Comparison of ENCODE assay signal across 14 cellular contexts in genomic region chr2:165876712-165877111, GRCh38.
DNase-seq lines count a peak whose midpoint lies in the region; ATAC-seq, FAIRE-seq and TF ChIP-seq lines count a peak whose summit lies in the region.
"Had no signal": no experiment of that assay in that cellular context is flagged by ENCODE, and none has a peak within 500 bp of the region (broad histone marks: within the 10 kb centered on the region; RNA-seq: fewer than 3 reads in every experiment).

No MANE protein-coding gene starts in this region.

- CTCF ChIA-PET in IMR-90 (lab: Yijun Ruan, JAX) = no interaction called here
- CTCF ChIA-PET in K562 (lab: Yijun Ruan, JAX; ENCODE audit: low intra/inter-chr PET ratio) = no interaction called here

- no peaks in the 10 kb centered on the region for H3K27me3 Mint-ChIP-seq in memory B cell

- H3K56ac ChIP-seq in IMR-90 (ENCODE audit: extremely low read depth, insufficient read depth, low read length) = no peak overlapping the region

- intact Hi-C loops in IMR-90 (cut with micrococcal nuclease) (loop anchor here (10.0 kb wide), 3 partner anchors 312 to 882 kb away; partner anchors contain the start of gene SCN2A), K562 (cut with micrococcal nuclease) (no loop called here)

- H2BK12ac ChIP-seq in neuronal stem cell (ENCODE audit: low read length) = no peak overlapping the region

- H3K9me1 ChIP-seq in IMR-90 (ENCODE audit: insufficient read depth, low read length) = no peaks in the 10 kb centered on the region
- H3K9me1 ChIP-seq in K562 (ENCODE audit: control insufficient read depth, insufficient read depth, low read length) = no peaks in the 10 kb centered on the region

- TF ChIP-seq RAD21 in IMR-90 (IDR thresholded peaks at IDR 0.05; ENCODE audit: low read length) (no peak), K562 (CRISPR knock-in tag; conservative IDR thresholded peaks at IDR 0.05 in 1 of 2, IDR thresholded peaks at IDR 0.05 in 1 of 2) (no peak)

- H3K4ac ChIP-seq in IMR-90 (ENCODE audit: low read depth, low read length) = no peak overlapping the region
- H3K4ac ChIP-seq in neuronal stem cell (ENCODE audit: low read length) = no peak overlapping the region

- H3K27ac Mint-ChIP-seq in memory B cell = peak overlapping the region; percentile 11

- no peak overlapping the region for H4K5ac ChIP-seq in IMR-90 (ENCODE audit: low read depth, low read length)

- no peak for FAIRE-seq in K562 (lab: Jason Lieb, UNC)

- ATAC-seq in IMR-90 (ENCODE audit: low read depth) (0 out of 2 replicates have a peak, but pooled peaks have one; percentile 38), K562 (peak; percentile 32; the same call in 1 of the 3 replicates), memory B cell (ENCODE audit: low read depth) (no peak)
- ATAC-seq: lower lobe of right lung had no signal

- no peak overlapping the region for H2BK20ac ChIP-seq in IMR-90 (ENCODE audit: low read depth, low read length)

- POLR2A ChIA-PET in IMR-90 (lab: Charles Lee; ENCODE audit: unreplicated experiment) = no interaction called here
- POLR2A ChIA-PET in K562 (lab: Yijun Ruan, JAX) = no interaction called here

- H3K4me1 ChIP-seq in IMR-90 (ENCODE audit: control insufficient read depth, insufficient read depth, low read length) = no peaks in the 10 kb centered on the region; the same call in 1 of the 2 replicates
- H3K4me1 ChIP-seq in K562 (replicated peaks in 1 of 2; ENCODE audit: control insufficient read depth in 2 of 2, insufficient read depth in 2 of 2, low read length in 2 of 2) = no peaks in the 10 kb centered on the region
- no peaks in the 10 kb centered on the region for H3K4me1 ChIP-seq in effector memory CD4-positive, alpha-beta T cell (ENCODE audit: control insufficient read depth, insufficient read depth, low read length, poor library complexity, severe bottlenecking)
- H3K4me1 ChIP-seq in neuronal stem cell (ENCODE audit: control insufficient read depth in 2 of 2, insufficient read depth in 1 of 2, low read depth in 1 of 2, low read length in 2 of 2) = no peaks in the 10 kb centered on the region
- H3K4me1 ChIP-seq: Caco-2, lower lobe of right lung, transverse colon had no signal

- H3K9me3 ChIP-seq in IMR-90 (ENCODE audit: control insufficient read depth, insufficient read depth, low read length) (no peaks in the 10 kb centered on the region), K562 (replicated peaks; ENCODE audit: control insufficient read depth, insufficient read depth, low read depth, low read length) (no peaks in the 10 kb centered on the region), neuronal stem cell (replicated peaks in 1 of 2; ENCODE audit: control insufficient read depth in 2 of 2, insufficient read depth in 1 of 2, low read depth in 1 of 2, low read length in 2 of 2) (peaks cover 0 to 14% of the 10 kb centered on the region in 2 donors)
- H3K9me3 ChIP-seq in effector memory CD4-positive, alpha-beta T cell (ENCODE audit: control insufficient read depth, low read length) = no peaks in the 10 kb centered on the region
- H3K9me3 ChIP-seq: Caco-2, lower lobe of right lung, transverse colon had no signal

- H2BK120ac ChIP-seq in IMR-90 (ENCODE audit: low read depth, low read length) = no peak overlapping the region
- no peak overlapping the region for H2BK120ac ChIP-seq in neuronal stem cell (ENCODE audit: low read depth, low read length)

- H3K4me2 ChIP-seq in IMR-90 (ENCODE audit: low read depth, low read length) (no peak overlapping the region), K562 (ENCODE audit: insufficient read depth, low read length) (no peak overlapping the region), neuronal stem cell (ENCODE audit: insufficient read depth, low read length, poor library complexity, severe bottlenecking) (no peak overlapping the region)

- no peak for TF ChIP-seq EP300 in K562 (IDR thresholded peaks at IDR 0.05; ENCODE audit: low read length)

- H3K36me3 ChIP-seq in IMR-90 (ENCODE audit: control insufficient read depth, insufficient read depth, low read length) = no peaks in the 10 kb centered on the region; the same call in 1 of the 2 replicates
- peaks cover 20% of the 10 kb centered on the region; the same call in 2 of the 3 replicates for H3K36me3 ChIP-seq in K562 (ENCODE audit: control insufficient read depth, insufficient read depth, low read length)
- H3K36me3 ChIP-seq in effector memory CD4-positive, alpha-beta T cell (ENCODE audit: control insufficient read depth, insufficient read depth, low read length) = no peaks in the 10 kb centered on the region
- H3K36me3 ChIP-seq in neuronal stem cell (replicated peaks in 1 of 2; ENCODE audit: control insufficient read depth in 2 of 2, insufficient read depth in 2 of 2, low read length in 2 of 2) = peaks cover 3 to 77% of the 10 kb centered on the region in 2 donors

- dilution Hi-C loops in IMR-90 (cut with HindIII; ENCODE audit: low sequenced_read_pairs, unreplicated experiment) = no loop called here

- no peaks in the 10 kb centered on the region for H3K79me2 ChIP-seq in K562 (ENCODE audit: control insufficient read depth, insufficient read depth, low read length)

- no peak overlapping the region for H2AFZ ChIP-seq in IMR-90 (replicated peaks; ENCODE audit: low read length, poor library complexity)
- no peak overlapping the region for H2AFZ ChIP-seq in K562 (ENCODE audit: low read depth, low read length)
- no peak overlapping the region for H2AFZ ChIP-seq in neuronal stem cell (ENCODE audit: low read length)

- no peaks in the 10 kb centered on the region for H3K27me3 ChIP-seq in IMR-90 (ENCODE audit: control insufficient read depth, insufficient read depth, low read length)
- H3K27me3 ChIP-seq in K562 (ENCODE audit: control insufficient read depth in 2 of 2, insufficient read depth in 2 of 2, low read length in 2 of 2) = no peaks in the 10 kb centered on the region
- H3K27me3 ChIP-seq in effector memory CD4-positive, alpha-beta T cell (replicated peaks; ENCODE audit: control insufficient read depth, insufficient read depth, low read length, poor library complexity, severe bottlenecking) = no peaks in the 10 kb centered on the region
- H3K27me3 ChIP-seq in neuronal stem cell (ENCODE audit: control insufficient read depth in 3 of 3, insufficient read depth in 3 of 3, low read depth in 1 of 3, low read length in 3 of 3) = no peaks in the 10 kb centered on the region
- H3K27me3 ChIP-seq: cardiac muscle cell, transverse colon had no signal

- peaks cover 2% of the 10 kb centered on the region for H3K4me1 Mint-ChIP-seq in memory B cell

- no TSS peak for BruUV-seq in IMR-90 (replicated peaks; lab: Mats Ljungman, UMichigan)
- no TSS peak for BruUV-seq in K562 (replicated peaks; lab: Mats Ljungman, UMichigan)

- H3K14ac ChIP-seq in IMR-90 (replicated peaks; ENCODE audit: low read depth, low read length) (no peak overlapping the region), neuronal stem cell (ENCODE audit: low read length) (no peak overlapping the region)

- H3K4me3 ChIP-seq in IMR-90 (ENCODE audit: insufficient read depth, low read depth, low read length) (no peak overlapping the region), K562 (no peak overlapping the region), neuronal stem cell (ENCODE audit: low read length in 2 of 2) (no peak overlapping the region)
- H3K4me3 ChIP-seq in effector memory CD4-positive, alpha-beta T cell (ENCODE audit: insufficient read depth, low read depth, low read length, poor library complexity, severe bottlenecking) = no peak overlapping the region
- H3K4me3 ChIP-seq: cardiac muscle cell, lower lobe of right lung, transverse colon had no signal

- no peak overlapping the region for H3K9ac ChIP-seq in IMR-90 (ENCODE audit: low read depth, low read length)
- H3K9ac ChIP-seq in K562 (ENCODE audit: insufficient read depth in 1 of 2, low read depth in 2 of 2, low read length in 2 of 2) = no peak overlapping the region
- H3K9ac ChIP-seq in neuronal stem cell (ENCODE audit: low read depth, low read length, poor library complexity) = no peak overlapping the region

- H2BK15ac ChIP-seq in IMR-90 (ENCODE audit: low read depth, low read length) = no peak overlapping the region
- no peak overlapping the region for H2BK15ac ChIP-seq in neuronal stem cell (ENCODE audit: low read length)

- in situ Hi-C loops in IMR-90 (cut with MboI; ENCODE audit: low sequenced_read_pairs) (loop anchor here (5.0 kb wide), 1 partner anchor 474 kb away; no protein-coding TSS in a partner anchor), K562 (cut with MboI) (no loop called here)

- H2BK5ac ChIP-seq in IMR-90 (ENCODE audit: low read depth, low read length, poor library complexity, severe bottlenecking) (no peak overlapping the region), neuronal stem cell (ENCODE audit: low read length) (no peak overlapping the region)

- H3K36me3 Mint-ChIP-seq in memory B cell = peaks cover 5% of the 10 kb centered on the region

- H3K4me3 Mint-ChIP-seq in memory B cell = no peak overlapping the region

- H3K27ac ChIP-seq in IMR-90 (ENCODE audit: insufficient read depth, low read length) (no peak overlapping the region), K562 (ENCODE audit: extremely low read depth, low read depth, low read length) (no peak overlapping the region), neuronal stem cell (replicated peaks; ENCODE audit: low read length) (no peak overlapping the region)
- H3K27ac ChIP-seq in effector memory CD4-positive, alpha-beta T cell (ENCODE audit: insufficient read depth, low read length, poor library complexity, severe bottlenecking) = no peak overlapping the region
- H3K27ac ChIP-seq: cardiac muscle cell, lower lobe of right lung, transverse colon had no signal

- H4K91ac ChIP-seq in IMR-90 (ENCODE audit: insufficient read depth, low read depth, low read length) (no peak overlapping the region), neuronal stem cell (ENCODE audit: low read depth, low read length, poor library complexity) (no peak overlapping the region)

- H4K20me1 ChIP-seq in IMR-90 (ENCODE audit: insufficient read depth, low read length) = no peaks in the 10 kb centered on the region
- H4K20me1 ChIP-seq in K562 (replicated peaks; ENCODE audit: control insufficient read depth, insufficient read depth, low read length) = no peaks in the 10 kb centered on the region

- H2AK5ac ChIP-seq in IMR-90 (ENCODE audit: low read depth, low read length) = no peak overlapping the region
- H2AK5ac ChIP-seq in neuronal stem cell (ENCODE audit: low read depth, low read length) = no peak overlapping the region

- no peaks in the 10 kb centered on the region for H3K79me1 ChIP-seq in IMR-90 (ENCODE audit: low read depth in 1 of 2, low read length in 2 of 2)
- no peaks in the 10 kb centered on the region for H3K79me1 ChIP-seq in neuronal stem cell (ENCODE audit: low read depth, low read length)

- H2AK9ac ChIP-seq in IMR-90 (replicated peaks; ENCODE audit: low read depth, low read length, poor library complexity) = no peak overlapping the region

- no peaks in the 10 kb centered on the region for H3K9me3 Mint-ChIP-seq in memory B cell

- TF ChIP-seq CTCF in IMR-90 (conservative IDR thresholded peaks at IDR 0.05; ENCODE audit: low read depth, low read length) (no peak), K562 (IDR thresholded peaks at IDR 0.05 in 2 of 3, conservative IDR thresholded peaks at IDR 0.05 in 1 of 3; ENCODE audit: insufficient read depth in 2 of 3, low read depth in 1 of 3, low read length in 3 of 3) (no peak)

- H4K8ac ChIP-seq in IMR-90 (ENCODE audit: low read depth in 2 of 2, low read length in 2 of 2) (0 out of 4 replicates have a peak overlapping the region, but pooled peaks of 1 of the 2 experiments have one; percentile 32), neuronal stem cell (ENCODE audit: low read depth, low read length) (no peak overlapping the region)

- H3K18ac ChIP-seq in IMR-90 (ENCODE audit: low read depth, low read length) = no peak overlapping the region
- H3K18ac ChIP-seq in neuronal stem cell (ENCODE audit: low read length) = no peak overlapping the region

- no peak overlapping the region for H3K23ac ChIP-seq in IMR-90 (ENCODE audit: low read depth, low read length)
- no peak overlapping the region for H3K23ac ChIP-seq in neuronal stem cell (ENCODE audit: low read depth, low read length, poor library complexity)

- peak; percentile 23 for DNase-seq in EH (ENCODE audit: low read depth)
- DNase-seq in IMR-90 = no peak
- DNase-seq in K562 (ENCODE audit: extremely low read depth in 1 of 4, low spot score in 3 of 4) = no peak
- DNase-seq in memory B cell (ENCODE audit: low spot score in 2 of 2) = no peak
- DNase-seq in midbrain (lab: John Stamatoyannopoulos, UW) = no peak
- DNase-seq in effector memory CD4-positive, alpha-beta T cell = no peak
- no peak for DNase-seq in CD1c-positive myeloid dendritic cell (ENCODE audit: extremely low spot score)
- DNase-seq in neuronal stem cell (ENCODE audit: low spot score) = no peak
- DNase-seq: Caco-2, lower lobe of right lung, MV-4-11, NCI-H345, transverse colon had no signal

- WGBS in IMR-90 (ENCODE audit: extremely low coverage in 2 of 2, insufficient read length in 1 of 2), 2 experiments = no CpG with 5 or more reads among the region's 1 CpG
- WGBS in K562 (ENCODE audit: insufficient coverage, low coverage, missing lambda C conversion rate) = 38% methylated on average over 1 of the region's 1 CpG
- WGBS in neuronal stem cell (ENCODE audit: extremely low coverage in 2 of 2, insufficient read length in 2 of 2, insufficient replicate concordance in 1 of 2), 2 donors = no CpG with 5 or more reads among the region's 1 CpG

- no peak for TF ChIP-seq POLR2A in IMR-90 (IDR thresholded peaks at IDR 0.05; ENCODE audit: low read depth, low read length)
- TF ChIP-seq POLR2A in K562 (conservative IDR thresholded peaks at IDR 0.05) = no peak
